16 cellular contexts compared by ENCODE assay signal in genomic region chr13:33606692-33607091, GRCh38.
DNase-seq lines count a peak whose midpoint lies in the region; ATAC-seq and TF ChIP-seq lines count a peak whose summit lies in the region.
"Had no signal": no experiment of that assay in that cellular context is flagged by ENCODE, and none has a peak within 500 bp of the region (broad histone marks: within the 10 kb centered on the region; RNA-seq: fewer than 3 reads in every experiment).

No MANE protein-coding gene starts in this region.

- no TSS peak for BruUV-seq in mammary epithelial cell (replicated peaks; lab: Mats Ljungman, UMichigan)

- dilution Hi-C loops in mammary epithelial cell (cut with HindIII; ENCODE audit: low sequenced_read_pairs) = no loop called here

- 69% methylated on average over 7 of the region's 7 CpGs for WGBS in mammary epithelial cell (ENCODE audit: low coverage, missing lambda C conversion rate)

- in situ Hi-C loops in mammary epithelial cell (cut with MboI; ENCODE audit: low sequenced_read_pairs in 2 of 2) = no loop called here

- CTCF ChIA-PET in mammary epithelial cell (lab: Charles Lee; ENCODE audit: low non-redundant PET) = no interaction called here

- no peaks in the 10 kb centered on the region for H3K36me3 ChIP-seq in mammary epithelial cell (ENCODE audit: insufficient read depth, low read length)

- DNase-seq in AG08395 (ENCODE audit: low spot score) = peak; percentile 10
- DNase-seq in M059J (ENCODE audit: low read depth) = peak; percentile 2
- DNase-seq in cardiac fibroblast (ENCODE audit: low read depth in 2 of 2) = peak; percentile 16 to 37
- DNase-seq in iris pigment epithelial cell (ENCODE audit: low read depth) = peak; percentile 12
- no peak for DNase-seq in activated effector memory CD4-positive, alpha-beta T cell treated with anti-CD3 and anti-CD28 coated beads, Interleukin-2, amount 50 U/mL, for 16 hours
- no peak for DNase-seq in mammary epithelial cell
- DNase-seq: activated CD4-positive, alpha-beta T cell treated with anti-CD3 and anti-CD28 coated beads for 36 hours; activated T-cell treated with anti-CD3 and anti-CD28 coated beads, Interleukin-2, amount 50 U/mL, for 48 hours; effector memory CD4-positive, alpha-beta T cell; HFFc6; NCI-H187; stimulated activated CD4-positive, alpha-beta T cell treated with anti-CD3 and anti-CD28 coated beads, Interleukin-4, amount 100 ng/mL, for 4 hours; stimulated activated naive CD4-positive, alpha-beta T cell; T-helper 1 cell had no signal

- no peak for TF ChIP-seq CTCF in cardiac fibroblast (IDR thresholded peaks at IDR 0.05; ENCODE audit: low read depth, low read length)
- no peak for TF ChIP-seq CTCF in mammary epithelial cell (conservative IDR thresholded peaks at IDR 0.05 in 1 of 2, IDR thresholded peaks at IDR 0.05 in 1 of 2; ENCODE audit: extremely low read depth in 1 of 2, insufficient read depth in 1 of 2, low read depth in 1 of 2, low read length in 2 of 2)

- H3K27ac ChIP-seq in mammary epithelial cell (ENCODE audit: insufficient read depth, low read depth, low read length) = no peak overlapping the region

- H2AFZ ChIP-seq in mammary epithelial cell (ENCODE audit: low read depth, low read length) = no peak overlapping the region

- H3K9me3 ChIP-seq in mammary epithelial cell (replicated peaks; ENCODE audit: insufficient read depth, low read length) = no peaks in the 10 kb centered on the region

- no peaks in the 10 kb centered on the region for H3K79me2 ChIP-seq in mammary epithelial cell (ENCODE audit: insufficient read depth, low read length)

- no peaks in the 10 kb centered on the region for H3K27me3 ChIP-seq in mammary epithelial cell (ENCODE audit: insufficient read depth, low read length)

- no peaks in the 10 kb centered on the region for H3K4me1 ChIP-seq in mammary epithelial cell (ENCODE audit: insufficient read depth, low read length)

- H3K4me3 ChIP-seq in cardiac fibroblast (replicated peaks in 1 of 2; ENCODE audit: low read depth in 2 of 2, low read length in 2 of 2) (no peak overlapping the region), mammary epithelial cell (replicated peaks in 1 of 3; ENCODE audit: insufficient read depth in 1 of 3, low read depth in 2 of 3, low read length in 3 of 3) (no peak overlapping the region)

- intact Hi-C loops in mammary epithelial cell (cut with micrococcal nuclease) = loop anchor here (1.0 kb wide), 1 partner anchor 118 kb away; no protein-coding TSS in a partner anchor

- no peak for ATAC-seq in GM19035 (IDR thresholded peaks at IDR 0.05; ENCODE audit: unreplicated experiment)
- ATAC-seq in HG03139 (IDR thresholded peaks at IDR 0.05; ENCODE audit: unreplicated experiment) = no peak
- ATAC-seq: activated CD4-positive, alpha-beta T cell treated with anti-CD3 and anti-CD28 coated beads for 36 hours had no signal

- no peak overlapping the region for H3K9ac ChIP-seq in mammary epithelial cell (ENCODE audit: insufficient read depth, low read length)

- H3K4me2 ChIP-seq in mammary epithelial cell (ENCODE audit: insufficient read depth, low read depth, low read length) = no peak overlapping the region

- H4K20me1 ChIP-seq in mammary epithelial cell (ENCODE audit: insufficient read depth, low read length) = no peaks in the 10 kb centered on the region

Comparison
In these comparisons a context has a peak if more than half of its experiments do, and no peak if none do; other contexts are left out.
1. DNase-seq: peak in AG08395 (single experiment), M059J (single experiment), cardiac fibroblast (2 of 2) and iris pigment epithelial cell (single experiment); none in activated effector memory CD4-positive, alpha-beta T cell treated with anti-CD3 and anti-CD28 coated beads, Interleukin-2, amount 50 U/mL, for 16 hours (single experiment) and mammary epithelial cell (single experiment).